ENCODE assay signal across 1 cellular context in genomic region chr17:309361-309888, GRCh38.
TF ChIP-seq lines count a peak whose summit lies in the region.

No MANE protein-coding gene starts in this region.

TF ChIP-seq in K562, 482 proteins besides CTCF, POLR2A, EP300 and RAD21 (continued from another document):
- TF ChIP-seq CTCFL (IDR thresholded peaks at IDR 0.05; ENCODE audit: borderline replicate concordance, insufficient read depth, low read depth, low read length, poor library complexity, severe bottlenecking) = peak; percentile 4
